Comparison of ENCODE assay signal across 34 cellular contexts in genomic region chr2:135845997-135846396, GRCh38. TPM values are rescaled to one million over a fixed set of nuclear protein-coding genes. Genes with fewer than 3 reads are reported as not detected.
"Had no signal": no experiment of that assay in that cellular context is flagged by ENCODE, and none has a peak within 500 bp of the region (broad histone marks: within the 10 kb centered on the region; RNA-seq: fewer than 3 reads in every experiment).

No MANE protein-coding gene starts in this region.

- H3K9me3 Mint-ChIP-seq: activated B cell treated with CpG ODN at 0.5 μM for 24 hours; activated CD8-positive, alpha-beta T cell treated with anti-CD3 and anti-CD28 coated beads for 36 hours; activated naive CD4-positive, alpha-beta T cell treated with anti-CD3 and anti-CD28 coated beads for 36 hours; activated naive CD4-positive, alpha-beta T cell treated with anti-CD3 and anti-CD28 coated beads, Interleukin-2, amount 50 U/mL, for 24 hours; activated naive CD8-positive, alpha-beta T cell treated with anti-CD3 and anti-CD28 coated beads, Interleukin-2, amount 10 ng/mL, durations not matched to agents 7 days and 5 days; activated T-helper 1 cell treated with anti-CD3 and anti-CD28 coated beads, Interleukin-12 subunit alpha, Interleukin-12 subunit beta, Interleukin-2, Interleukin-4 antibody, amounts not matched to agents 30 ng/mL and 10 ng/mL and 1 ng/mL, durations not matched to agents 14 hours and 24 hours and 36 hours; activated T-helper 2 cell treated with anti-CD3 and anti-CD28 coated beads, Interferon-gamma antibody, Interleukin-2, Interleukin-4, amounts not matched to agents 10 μg/mL and 5 μg/mL and 100 μg/mL, durations not matched to agents 14 hours and 24 hours and 36 hours; central memory CD8-positive, alpha-beta T cell; dendritic cell treated with granulocyte-macrophage colony-stimulating factor and Interleukin-4, amounts not matched to agents 40 ng/mL and 50 ng/mL, for 4 days; T-helper 2 cell treated with Interferon-gamma antibody and Interleukin-4, amounts not matched to agents 5 μg/mL and 100 μg/mL, for 36 hours had no signal

- H3K27ac ChIP-seq: brain microvascular endothelial cell, coronary artery, dorsolateral prefrontal cortex, esophagus squamous epithelium, gastroesophageal sphincter, heart right ventricle, WERI-Rb-1 had no signal

- H3K4me1 Mint-ChIP-seq: activated B cell treated with CpG ODN at 0.5 μM for 24 hours; central memory CD8-positive, alpha-beta T cell had no signal

- H3K4me3 Mint-ChIP-seq: activated B cell treated with CpG ODN at 0.5 μM for 24 hours; activated CD8-positive, alpha-beta T cell treated with anti-CD3 and anti-CD28 coated beads for 36 hours; activated naive CD4-positive, alpha-beta T cell treated with anti-CD3 and anti-CD28 coated beads for 36 hours; activated naive CD4-positive, alpha-beta T cell treated with anti-CD3 and anti-CD28 coated beads, Interleukin-2, amount 50 U/mL, for 24 hours; activated naive CD8-positive, alpha-beta T cell treated with anti-CD3 and anti-CD28 coated beads, Interleukin-2, amount 10 ng/mL, durations not matched to agents 7 days and 5 days; activated T-helper 1 cell treated with anti-CD3 and anti-CD28 coated beads, Interleukin-12 subunit alpha, Interleukin-12 subunit beta, Interleukin-2, Interleukin-4 antibody, amounts not matched to agents 30 ng/mL and 10 ng/mL and 1 ng/mL, durations not matched to agents 14 hours and 24 hours and 36 hours; central memory CD8-positive, alpha-beta T cell; dendritic cell treated with granulocyte-macrophage colony-stimulating factor and Interleukin-4, amounts not matched to agents 40 ng/mL and 50 ng/mL, for 4 days; T-helper 17 cell; T-helper 2 cell treated with Interferon-gamma antibody and Interleukin-4, amounts not matched to agents 5 μg/mL and 100 μg/mL, for 36 hours had no signal

- H3K27me3 ChIP-seq: brain microvascular endothelial cell, dorsolateral prefrontal cortex, esophagus squamous epithelium, gastroesophageal sphincter, heart right ventricle had no signal

- DNase-seq: activated B cell treated with CpG ODN at 0.5 μM for 24 hours; activated CD4-positive, alpha-beta T cell treated with anti-CD3 and anti-CD28 coated beads for 48 hours; activated CD4-positive, alpha-beta T cell treated with anti-CD3 and anti-CD28 coated beads, Interleukin-2, amount 50 U/mL, for 1 hour; activated CD4-positive, alpha-beta T cell treated with anti-CD3 and anti-CD28 coated beads, Interleukin-2, amount 50 U/mL, for 48 hours; activated CD8-positive, alpha-beta memory T cell treated with anti-CD3 and anti-CD28 coated beads, Interleukin-2, amount 50 U/mL, for 48 hours; activated CD8-positive, alpha-beta T cell treated with anti-CD3 and anti-CD28 coated beads for 36 hours; activated effector memory CD4-positive, alpha-beta T cell treated with anti-CD3 and anti-CD28 coated beads, Interleukin-2, amount 50 U/mL, for 16 hours; activated naive CD4-positive, alpha-beta T cell treated with anti-CD3 and anti-CD28 coated beads for 36 hours; activated naive CD8-positive, alpha-beta T cell treated with anti-CD3 and anti-CD28 coated beads, Interleukin-2, amount 10 ng/mL, durations not matched to agents 7 days and 5 days; amniotic stem cell; anterior cingulate cortex; brain microvascular endothelial cell; dorsolateral prefrontal cortex; effector memory CD4-positive, alpha-beta T cell; erythroblast; esophagus squamous epithelium; foreskin melanocyte; heart right ventricle; T-helper 1 cell; T-helper 17 cell; T1000; WERI-Rb-1 had no signal

- H3K27ac Mint-ChIP-seq: activated B cell treated with CpG ODN at 0.5 μM for 24 hours; activated CD8-positive, alpha-beta T cell treated with anti-CD3 and anti-CD28 coated beads for 36 hours; activated naive CD4-positive, alpha-beta T cell treated with anti-CD3 and anti-CD28 coated beads for 36 hours; activated naive CD4-positive, alpha-beta T cell treated with anti-CD3 and anti-CD28 coated beads, Interleukin-2, amount 50 U/mL, for 24 hours; activated naive CD8-positive, alpha-beta T cell treated with anti-CD3 and anti-CD28 coated beads, Interleukin-2, amount 10 ng/mL, durations not matched to agents 7 days and 5 days; activated T-helper 1 cell treated with anti-CD3 and anti-CD28 coated beads, Interleukin-12 subunit alpha, Interleukin-12 subunit beta, Interleukin-2, Interleukin-4 antibody, amounts not matched to agents 30 ng/mL and 10 ng/mL and 1 ng/mL, durations not matched to agents 14 hours and 24 hours and 36 hours; activated T-helper 2 cell treated with anti-CD3 and anti-CD28 coated beads, Interferon-gamma antibody, Interleukin-2, Interleukin-4, amounts not matched to agents 10 μg/mL and 5 μg/mL and 100 μg/mL, durations not matched to agents 14 hours and 24 hours and 36 hours; dendritic cell treated with granulocyte-macrophage colony-stimulating factor and Interleukin-4, amounts not matched to agents 40 ng/mL and 50 ng/mL, for 4 days; T-helper 17 cell; T-helper 2 cell treated with Interferon-gamma antibody and Interleukin-4, amounts not matched to agents 5 μg/mL and 100 μg/mL, for 36 hours had no signal

- H3K27me3 Mint-ChIP-seq: activated B cell treated with CpG ODN at 0.5 μM for 24 hours; activated CD8-positive, alpha-beta T cell treated with anti-CD3 and anti-CD28 coated beads for 36 hours; activated naive CD4-positive, alpha-beta T cell treated with anti-CD3 and anti-CD28 coated beads, Interleukin-2, amount 50 U/mL, for 24 hours; activated naive CD8-positive, alpha-beta T cell treated with anti-CD3 and anti-CD28 coated beads, Interleukin-2, amount 10 ng/mL, durations not matched to agents 7 days and 5 days; central memory CD8-positive, alpha-beta T cell; dendritic cell treated with granulocyte-macrophage colony-stimulating factor and Interleukin-4, amounts not matched to agents 40 ng/mL and 50 ng/mL, for 4 days; T-helper 17 cell had no signal

- H3K9me3 ChIP-seq: esophagus squamous epithelium, gastroesophageal sphincter, heart right ventricle had no signal

- ATAC-seq: activated CD4-positive, CD25-positive, alpha-beta regulatory T cell treated with anti-CD3 and anti-CD28 coated beads, Interleukin-2, amount 50 U/mL, for 24 hours; activated CD8-positive, alpha-beta T cell treated with anti-CD3 and anti-CD28 coated beads for 36 hours; gastroesophageal sphincter; heart right ventricle; T-helper 17 cell had no signal

- H3K4me1 ChIP-seq: esophagus squamous epithelium had no signal

- H3K4me3 ChIP-seq: coronary artery, dorsolateral prefrontal cortex, esophagus squamous epithelium, gastroesophageal sphincter, heart right ventricle had no signal

RNA-seq across cellular contexts. Expression of gene LCT, which starts 9.0 kb away (rescaled TPM):
- total RNA-seq: activated B cell treated with CpG ODN at 0.5 μM for 24 hours, astrocyte, bronchial epithelial cell, cardiac septum, gastroesophageal sphincter, heart right ventricle had no signal
